In the genomic region with DNA sequence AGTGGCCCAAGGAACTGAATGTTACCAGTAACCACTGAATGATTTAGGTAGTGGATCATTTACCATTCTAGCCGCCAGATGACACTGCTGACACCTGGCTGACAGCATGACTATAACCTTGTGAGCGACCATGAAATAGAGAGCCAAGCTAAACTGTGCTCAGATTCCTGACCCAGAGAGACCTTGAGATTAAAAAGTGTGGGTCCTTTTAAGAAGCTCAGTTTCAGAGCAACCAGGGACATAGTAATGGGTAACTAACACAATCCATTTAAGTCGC, we compare ENCODE assay signal across 10 cellular contexts.
DNase-seq lines count a peak whose midpoint lies in the region; ATAC-seq lines count a peak whose summit lies in the region.
"Had no signal": no experiment of that assay in that cellular context is flagged by ENCODE, and none has a peak within 500 bp of the region (broad histone marks: within the 10 kb centered on the region; RNA-seq: fewer than 3 reads in every experiment).

No MANE protein-coding gene starts in this region.

- no CpG with 5 or more reads among the region's 3 CpGs for WGBS in mesendoderm (ENCODE audit: extremely low coverage, insufficient coverage, low lambda C conversion rate)

- H2BK120ac ChIP-seq in mesendoderm (ENCODE audit: low read depth, low read length) = no peak overlapping the region

- no peak overlapping the region for H2AK5ac ChIP-seq in mesendoderm (ENCODE audit: low read length)

- H3K23ac ChIP-seq in mesendoderm (ENCODE audit: low read length) = no peak overlapping the region

- no peaks in the 10 kb centered on the region for H3K4me1 ChIP-seq in mesendoderm (ENCODE audit: control insufficient read depth, low read depth, low read length)

- no peaks in the 10 kb centered on the region for H3K36me3 ChIP-seq in mesendoderm (ENCODE audit: control insufficient read depth, insufficient read depth, low read length)

- H3K27me3 ChIP-seq in mesendoderm (ENCODE audit: insufficient read depth, low read length, poor library complexity) = no peaks in the 10 kb centered on the region

- H3K79me2 ChIP-seq in mesendoderm (ENCODE audit: control insufficient read depth, insufficient read depth, low read length) = no peaks in the 10 kb centered on the region

- H3K9ac ChIP-seq in mesendoderm (ENCODE audit: low read length) = no peak overlapping the region

- no peak overlapping the region for H3K27ac ChIP-seq in mesendoderm (ENCODE audit: low read depth, low read length)

- H3K4me3 ChIP-seq in mesendoderm (ENCODE audit: low read length) = no peak overlapping the region

- no peak overlapping the region for H3K4ac ChIP-seq in mesendoderm (ENCODE audit: low read depth, low read length)

- no peak overlapping the region for H3K18ac ChIP-seq in mesendoderm (ENCODE audit: low read length)

- no peaks in the 10 kb centered on the region for H3K79me1 ChIP-seq in mesendoderm (ENCODE audit: low read length)

- DNase-seq in SK-N-DZ (ENCODE audit: low spot score) (peak; percentile 28), mesendoderm (peak; percentile 70), hippocampal formation (lab: John Stamatoyannopoulos, UW) (no peak), NOMO-1 (lab: John Stamatoyannopoulos, UW; ENCODE audit: unreplicated experiment in 2 of 2) (no peak)
- DNase-seq in activated CD8-positive, alpha-beta memory T cell treated with anti-CD3 and anti-CD28 coated beads for 24 hours = no peak
- DNase-seq: activated T-cell treated with anti-CD3 and anti-CD28 coated beads, Interleukin-2, amount 50 U/mL, for 72 hours; stimulated activated CD4-positive, alpha-beta T cell treated with anti-CD3 and anti-CD28 coated beads, Interleukin-4, amount 100 ng/mL, for 4 hours had no signal

- H3K4me2 ChIP-seq in mesendoderm (ENCODE audit: low read length) = no peak overlapping the region

- H4K5ac ChIP-seq in mesendoderm (ENCODE audit: low read length) = no peak overlapping the region

- H2BK15ac ChIP-seq in mesendoderm (replicated peaks; ENCODE audit: low read depth) = no peak overlapping the region

- no peak overlapping the region for H2BK5ac ChIP-seq in mesendoderm (ENCODE audit: low read length)

- peak; percentile 81 for ATAC-seq in GM18517 (IDR thresholded peaks at IDR 0.05; ENCODE audit: unreplicated experiment)
- ATAC-seq in HG02943 (IDR thresholded peaks at IDR 0.05; ENCODE audit: low read depth, unreplicated experiment) = peak; percentile 94
- ATAC-seq in GM21825 (IDR thresholded peaks at IDR 0.05; ENCODE audit: unreplicated experiment) = no peak
- ATAC-seq: activated T-cell treated with anti-CD3 and anti-CD28 coated beads, Interleukin-2, amount 50 U/mL, for 72 hours had no signal

- H4K8ac ChIP-seq in mesendoderm (ENCODE audit: low read depth, low read length) = no peak overlapping the region

- H3K56ac ChIP-seq in mesendoderm (ENCODE audit: low read length) = no peak overlapping the region

Comparison
In these comparisons a context has a peak if more than half of its experiments do, and no peak if none do; other contexts are left out.
1. DNase-seq: peak in SK-N-DZ (single experiment) and mesendoderm (single experiment); none in hippocampal formation (0 of 2), activated CD8-positive, alpha-beta memory T cell treated with anti-CD3 and anti-CD28 coated beads for 24 hours (single experiment) and NOMO-1 (0 of 2).